ENCODE assay signal across 8 cellular contexts in genomic region chr20:40945754-40946451, GRCh38.
DNase-seq lines count a peak whose midpoint lies in the region; ATAC-seq, FAIRE-seq and TF ChIP-seq lines count a peak whose summit lies in the region.

No MANE protein-coding gene starts in this region.

- CTCF ChIA-PET in A549 (lab: Yijun Ruan, JAX), result interaction anchor here (0.7 to 2.2 kb wide), 13 partner anchors 8 to 1896 kb away, joined by 3 to 13 read pairs (median 3); no protein-coding TSS in a partner anchor

- no peak for TF ChIP-seq EP300 in A549 (IDR thresholded peaks at IDR 0.05)

- FAIRE-seq in A549 (lab: Jason Lieb, UNC) (no peak), urothelium cell line (lab: Jason Lieb, UNC) (no peak)

- POLR2A ChIA-PET in A549 (lab: Yijun Ruan, JAX), result no interaction called here

- 34% methylated on average over 10 of the region's 12 CpGs for WGBS in A549 (ENCODE audit: missing lambda C conversion rate)

- ATAC-seq in A549, result peak; percentile 93 to 97
- ATAC-seq in left lung, result peak; percentile 93
- no peak for ATAC-seq in HG03108 (IDR thresholded peaks at IDR 0.05; ENCODE audit: unreplicated experiment)

- intact Hi-C loops in left lung (cut with DNase I), result loop anchor here in 1 of 2 donors (10.0 kb wide), 1 partner anchor 201 kb away; no protein-coding TSS in a partner anchor

- no peak overlapping the region for H3K4me2 ChIP-seq in A549

- peak; percentile 51 to 77 for TF ChIP-seq RAD21 in A549 (conservative IDR thresholded peaks at IDR 0.05 in 1 of 2, IDR thresholded peaks at IDR 0.05 in 1 of 2)

- H3K4me1 ChIP-seq in A549 (no peaks in the 10 kb centered on the region), left lung (peaks cover 0 to 9% of the 10 kb centered on the region in 2 donors)

- no peak for TF ChIP-seq POLR2A in A549 (IDR thresholded peaks at IDR 0.05; ENCODE audit: low read length)

- H3K27ac ChIP-seq in A549 (no peak overlapping the region), caudate nucleus (ENCODE audit: low read depth, low read length) (no peak overlapping the region), left lung (no peak overlapping the region)

- DNase-seq in A549 (ENCODE audit: low read depth in 1 of 2, low spot score in 1 of 2) (peak; percentile 40 to 59), NCI-H460 (ENCODE audit: extremely low read depth, low read depth) (peak; percentile 32), caudate nucleus (lab: John Stamatoyannopoulos, UW) (peak in 52 of 61 donors; percentile 3 to 80 (median 32)), left lung (peak in 1 of 2 donors; percentile 53), urothelium cell line (ENCODE audit: low spot score) (peak; percentile 46)
- no peak for DNase-seq in stimulated activated CD8-positive, alpha-beta memory T cell treated with anti-CD3 and anti-CD28 coated beads, Interleukin-4, amount 100 ng/mL, for 48 hours

- H3K4me3 ChIP-seq in A549 (no peak overlapping the region), left lung (no peak overlapping the region)

- no peaks in the 10 kb centered on the region for H3K27me3 ChIP-seq in left lung

- H3K36me3 ChIP-seq in left lung, result no peaks in the 10 kb centered on the region

- TF ChIP-seq CTCF in A549 (IDR thresholded peaks at IDR 0.05) (peak; percentile 42), GM12872 (IDR thresholded peaks at IDR 0.05; ENCODE audit: insufficient read depth, low read depth, low read length) (peak; percentile 62), left lung (IDR thresholded peaks at IDR 0.05) (peak; percentile 29 to 51)

- H3K9me3 ChIP-seq in A549, result no peaks in the 10 kb centered on the region
- H3K9me3 ChIP-seq in left lung, result no peaks in the 10 kb centered on the region

TF ChIP-seq in A549, 52 proteins besides CTCF, POLR2A, EP300 and RAD21:
- TF ChIP-seq MAZ (IDR thresholded peaks at IDR 0.05; ENCODE audit: borderline replicate concordance, low read depth, low read length) (no peak), KDM1A (IDR thresholded peaks at IDR 0.05; ENCODE audit: low read depth) (no peak), NPAS2 (CRISPR knock-in tag; IDR thresholded peaks at IDR 0.05; ENCODE audit: borderline replicate concordance) (no peak), HES2 (IDR thresholded peaks at IDR 0.05) (no peak), FOSB (CRISPR knock-in tag; IDR thresholded peaks at IDR 0.05) (no peak), CBX2 (IDR thresholded peaks at IDR 0.05; ENCODE audit: borderline replicate concordance, low read depth) (no peak), BCL3 (IDR thresholded peaks at IDR 0.05) (no peak), USF2 (IDR thresholded peaks at IDR 0.05) (no peak), HDAC2 (IDR thresholded peaks at IDR 0.05) (no peak), JUN (IDR thresholded peaks at IDR 0.05) (no peak), HEYL (CRISPR knock-in tag; IDR thresholded peaks at IDR 0.05) (no peak), HMGXB4 (CRISPR knock-in tag; IDR thresholded peaks at IDR 0.05; ENCODE audit: borderline replicate concordance) (no peak), FOSL2 (IDR thresholded peaks at IDR 0.05) (no peak), FOSL2 (CRISPR knock-in tag; IDR thresholded peaks at IDR 0.05) (no peak), CHD2 (IDR thresholded peaks at IDR 0.05; ENCODE audit: low read length, partially characterized antibody) (no peak), E2F6 (IDR thresholded peaks at IDR 0.05; ENCODE audit: borderline replicate concordance, low read depth) (no peak), BHLHE40 (IDR thresholded peaks at IDR 0.05; ENCODE audit: low read depth, low read length) (no peak), HOXB5 (CRISPR knock-in tag; IDR thresholded peaks at IDR 0.05) (no peak)
